Comparison of ENCODE assay signal across 8 cellular contexts in the genomic region with DNA sequence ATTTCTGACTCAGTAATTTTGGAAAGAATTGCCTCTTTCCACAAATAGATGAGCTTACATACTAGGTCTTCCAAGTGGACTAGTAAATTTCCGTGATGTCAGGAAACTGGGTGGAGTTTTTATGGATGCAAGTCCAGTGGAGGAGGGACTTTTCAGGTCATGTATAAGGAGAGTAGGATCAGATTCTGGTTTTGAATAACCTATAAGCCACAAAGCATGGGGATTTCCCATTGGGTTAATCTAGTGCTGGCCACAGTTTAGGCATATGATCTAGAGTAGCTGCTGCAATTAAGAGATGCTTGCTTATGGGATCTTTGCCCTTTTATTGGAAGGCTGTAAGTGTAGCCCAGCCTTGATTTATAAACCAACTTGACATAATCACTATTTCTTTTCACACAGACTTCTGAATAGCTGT. TPM values are rescaled to one million over a fixed set of nuclear protein-coding genes. Genes with fewer than 3 reads are reported as not detected.
A peak's percentile ranks its signal among the peaks of the same experiment; 100 is the strongest.
DNase-seq lines count a peak whose midpoint lies in the region; ATAC-seq and TF ChIP-seq lines count a peak whose summit lies in the region.

No MANE protein-coding gene starts in this region.

- no peaks in the 10 kb centered on the region for H3K27me3 Mint-ChIP-seq in T-helper 2 cell treated with Interferon-gamma antibody and Interleukin-4, amounts not matched to agents 5 μg/mL and 100 μg/mL, for 36 hours (ENCODE audit: low read depth)

- DNase-seq in ACHN, result peak; percentile 21
- peak; percentile 43 for DNase-seq in T-helper 2 cell treated with Interferon-gamma antibody and Interleukin-4, amounts not matched to agents 5 μg/mL and 100 μg/mL, for 36 hours (ENCODE audit: low spot score)
- DNase-seq in hepatic stellate cell (ENCODE audit: low spot score), result peak; percentile 34
- DNase-seq in ureter (ENCODE audit: low spot score), result peak; percentile 52
- DNase-seq in erythroblast (lab: John Stamatoyannopoulos, UW), result no peak
- DNase-seq in SIG-M5 (lab: John Stamatoyannopoulos, UW), result no peak

- ATAC-seq in GM18861 (IDR thresholded peaks at IDR 0.05; ENCODE audit: unreplicated experiment), result peak; percentile 85
- peak; percentile 86 for ATAC-seq in HG02981 (IDR thresholded peaks at IDR 0.05; ENCODE audit: unreplicated experiment)

- H3K27ac Mint-ChIP-seq in T-helper 2 cell treated with Interferon-gamma antibody and Interleukin-4, amounts not matched to agents 5 μg/mL and 100 μg/mL, for 36 hours, result no peak overlapping the region

- H3K4me3 Mint-ChIP-seq in T-helper 2 cell treated with Interferon-gamma antibody and Interleukin-4, amounts not matched to agents 5 μg/mL and 100 μg/mL, for 36 hours, result no peak overlapping the region

- no peaks in the 10 kb centered on the region for H3K36me3 Mint-ChIP-seq in T-helper 2 cell treated with Interferon-gamma antibody and Interleukin-4, amounts not matched to agents 5 μg/mL and 100 μg/mL, for 36 hours (ENCODE audit: low read depth)

- H3K4me1 Mint-ChIP-seq in T-helper 2 cell treated with Interferon-gamma antibody and Interleukin-4, amounts not matched to agents 5 μg/mL and 100 μg/mL, for 36 hours (ENCODE audit: low read depth), result peaks cover 12% of the 10 kb centered on the region

- H3K9me3 Mint-ChIP-seq in T-helper 2 cell treated with Interferon-gamma antibody and Interleukin-4, amounts not matched to agents 5 μg/mL and 100 μg/mL, for 36 hours, result no peaks in the 10 kb centered on the region

- in situ Hi-C loops in ACHN (cut with HindIII; ENCODE audit: low pct_ligation_motif_present, low pct_unique_long_range_greater_than_20kb, low sequenced_read_pairs), result no loop called here

- TF ChIP-seq POLR2A in erythroblast (IDR thresholded peaks at IDR 0.05; ENCODE audit: low read length), result no peak

RNA-seq across cellular contexts. Expression of gene STK38L, which starts 33.8 kb away (rescaled TPM):
- total RNA-seq in ureter, result 30.4 TPM

RNA-seq across cellular contexts. Expression of gene BMAL2, which starts 54.8 kb away (rescaled TPM):
- total RNA-seq in ureter, result 7.6 TPM

Comparison
In these comparisons a context has a peak if more than half of its experiments do, and no peak if none do; other contexts are left out.
1. DNase-seq: peak in ACHN (single experiment), T-helper 2 cell treated with Interferon-gamma antibody and Interleukin-4, amounts not matched to agents 5 μg/mL and 100 μg/mL, for 36 hours (single experiment), hepatic stellate cell (single experiment) and ureter (single experiment); none in erythroblast (0 of 2) and SIG-M5 (single experiment).